8 cellular contexts compared by ENCODE assay signal in the genomic region with DNA sequence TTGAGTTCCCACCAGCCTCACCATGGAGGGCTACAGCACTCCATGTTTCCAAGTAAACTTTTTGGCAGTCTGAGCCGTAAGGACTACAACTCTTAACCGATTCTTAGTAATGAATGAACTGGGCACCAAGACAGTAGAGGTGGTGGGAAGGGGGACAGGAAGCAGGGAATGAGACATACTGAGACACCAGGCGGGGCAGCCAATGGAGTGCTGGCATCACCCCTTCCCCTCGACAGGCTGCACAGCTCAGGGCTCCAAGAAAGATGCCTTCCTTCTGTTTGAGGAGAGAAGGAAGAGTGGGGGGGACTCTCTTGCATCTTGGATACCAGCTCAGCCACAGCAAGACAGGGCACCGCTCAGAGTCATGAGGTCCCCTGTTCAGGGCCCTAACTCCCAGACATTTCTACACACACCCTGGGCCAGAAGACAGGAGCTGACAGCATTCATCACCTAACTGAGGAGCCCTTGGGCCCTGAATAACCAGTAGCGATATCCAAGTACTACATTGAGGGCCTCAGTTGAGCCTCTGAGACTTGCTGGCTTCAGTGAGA. TPM values are rescaled to one million over a fixed set of nuclear protein-coding genes. Genes with fewer than 3 reads are reported as not detected.
DNase-seq lines count a peak whose midpoint lies in the region; ATAC-seq, FAIRE-seq and TF ChIP-seq lines count a peak whose summit lies in the region.

No MANE protein-coding gene starts in this region.

- no peak for DNase-seq in GM19239 (ENCODE audit: insufficient read length, low spot score)
- DNase-seq in endodermal cell: peak; percentile 55
- no peak for DNase-seq in SIG-M5 (lab: John Stamatoyannopoulos, UW)
- DNase-seq in NCI-H146 (lab: John Stamatoyannopoulos, UW): no peak
- DNase-seq in HAP-1 (ENCODE audit: low spot score in 2 of 2): no peak

- 90 to 92% methylated on average over 4 to 6 of the region's 6 CpGs for WGBS in endodermal cell (ENCODE audit: insufficient coverage in 1 of 2, insufficient read length in 1 of 2), 2 experiments

- peaks cover 4% of the 10 kb centered on the region for H3K36me3 Mint-ChIP-seq in endodermal cell (ENCODE audit: low read depth)

- no peak overlapping the region for H3K4me3 Mint-ChIP-seq in endodermal cell

- H3K9me3 Mint-ChIP-seq in endodermal cell: no peaks in the 10 kb centered on the region

- TF ChIP-seq CTCF in endodermal cell (conservative IDR thresholded peaks at IDR 0.05): no peak

- H4K20me1 ChIP-seq in BLaER1 treated with 17β-estradiol and CSF1 and Interleukin-3, amounts not matched to agents 10 nM and 100 nM: peaks cover 95 to 100% (median 100%) of the 10 kb centered on the region in 11 experiments

- ATAC-seq in HG03439 (IDR thresholded peaks at IDR 0.05; ENCODE audit: unreplicated experiment) (peak; percentile 26), GM21381 (IDR thresholded peaks at IDR 0.05; ENCODE audit: unreplicated experiment) (no peak)

- H3K4me1 ChIP-seq in BLaER1 treated with 17β-estradiol and CSF1 and Interleukin-3, amounts not matched to agents 10 nM and 100 nM: peaks cover 37 to 61% (median 46%) of the 10 kb centered on the region in 10 experiments
- no peaks in the 10 kb centered on the region for H3K4me1 ChIP-seq in endodermal cell (ENCODE audit: control insufficient read depth, insufficient read depth, low read length)
- H3K4me1 ChIP-seq in HAP-1: peaks cover 8% of the 10 kb centered on the region

- FAIRE-seq in GM19239 (lab: Jason Lieb, UNC): peak; percentile 49

- in situ Hi-C loops in HAP-1 (cut with MboI; ENCODE audit: low sequenced_read_pairs): no loop called here

- peaks cover 32% of the 10 kb centered on the region for H3K4me1 Mint-ChIP-seq in endodermal cell

- peak overlapping the region in 8 of 11 experiments; percentile 10 to 35 (median 24); a peak in 9 of 22 replicates for H3K27ac ChIP-seq in BLaER1 treated with 17β-estradiol and CSF1 and Interleukin-3, amounts not matched to agents 10 nM and 100 nM
- no peak overlapping the region for H3K27ac ChIP-seq in endodermal cell (ENCODE audit: low read depth, low read length)

- no peaks in the 10 kb centered on the region for H3K27me3 ChIP-seq in BLaER1 treated with 17β-estradiol and CSF1 and Interleukin-3, amounts not matched to agents 10 nM and 100 nM
- H3K27me3 ChIP-seq in endodermal cell (ENCODE audit: control insufficient read depth, insufficient read depth, low read length, poor library complexity, severe bottlenecking): no peaks in the 10 kb centered on the region
- H3K27me3 ChIP-seq in HAP-1 (ENCODE audit: low read depth): no peaks in the 10 kb centered on the region

- H3K9ac ChIP-seq in BLaER1 treated with 17β-estradiol and CSF1 and Interleukin-3, amounts not matched to agents 10 nM and 100 nM: peak overlapping the region in 3 of 11 experiments; percentile 21 to 34 (median 27); a peak in 3 of 22 replicates
- H3K9ac ChIP-seq in endodermal cell (ENCODE audit: extremely low read depth, low read length, poor library complexity, severe bottlenecking): no peak overlapping the region

- H3K27me3 Mint-ChIP-seq in endodermal cell (ENCODE audit: insufficient read depth): no peaks in the 10 kb centered on the region

- peak overlapping the region; percentile 49 to 73 (median 63) for H3K4me2 ChIP-seq in BLaER1 treated with 17β-estradiol and CSF1 and Interleukin-3, amounts not matched to agents 10 nM and 100 nM

- H3K9me3 ChIP-seq in BLaER1 treated with 17β-estradiol and CSF1 and Interleukin-3, amounts not matched to agents 10 nM and 100 nM (replicated peaks in 1 of 11): 0 out of 22 replicates have a peak, but pooled peaks cover 0 to under 1% (median 0%) of the 10 kb centered on the region in 11 experiments
- H3K9me3 ChIP-seq in endodermal cell (ENCODE audit: control insufficient read depth, low read length) (no peaks in the 10 kb centered on the region), HAP-1 (no peaks in the 10 kb centered on the region)

- peaks cover 0 to 36% (median 14%) of the 10 kb centered on the region in 11 experiments; a peak in 13 of 22 replicates for H3K36me3 ChIP-seq in BLaER1 treated with 17β-estradiol and CSF1 and Interleukin-3, amounts not matched to agents 10 nM and 100 nM
- peaks cover 7% of the 10 kb centered on the region for H3K36me3 ChIP-seq in endodermal cell (ENCODE audit: control insufficient read depth, insufficient read depth, low read length)
- no peaks in the 10 kb centered on the region; the same call in 1 of the 2 replicates for H3K36me3 ChIP-seq in HAP-1 (replicated peaks)

- peak overlapping the region; percentile 87 for H3K27ac Mint-ChIP-seq in endodermal cell

- no peak overlapping the region for H3K4me3 ChIP-seq in BLaER1 treated with 17β-estradiol and CSF1 and Interleukin-3, amounts not matched to agents 10 nM and 100 nM
- H3K4me3 ChIP-seq in endodermal cell (ENCODE audit: low read length) (no peak overlapping the region), HAP-1 (no peak overlapping the region)

RNA-seq across cellular contexts. Expression of gene USP34, which starts 45.2 kb away (rescaled TPM):
- 100 to 1,000 TPM; 105 to 120 TPM for total RNA-seq in endodermal cell
- 66.8 TPM for polyA plus RNA-seq in endodermal cell (2013, experiment 1 of 2)
- polyA plus RNA-seq in endodermal cell (2013, experiment 2 of 2): 68.2 TPM
